ENCODE assay signal across 8 cellular contexts in the genomic region with DNA sequence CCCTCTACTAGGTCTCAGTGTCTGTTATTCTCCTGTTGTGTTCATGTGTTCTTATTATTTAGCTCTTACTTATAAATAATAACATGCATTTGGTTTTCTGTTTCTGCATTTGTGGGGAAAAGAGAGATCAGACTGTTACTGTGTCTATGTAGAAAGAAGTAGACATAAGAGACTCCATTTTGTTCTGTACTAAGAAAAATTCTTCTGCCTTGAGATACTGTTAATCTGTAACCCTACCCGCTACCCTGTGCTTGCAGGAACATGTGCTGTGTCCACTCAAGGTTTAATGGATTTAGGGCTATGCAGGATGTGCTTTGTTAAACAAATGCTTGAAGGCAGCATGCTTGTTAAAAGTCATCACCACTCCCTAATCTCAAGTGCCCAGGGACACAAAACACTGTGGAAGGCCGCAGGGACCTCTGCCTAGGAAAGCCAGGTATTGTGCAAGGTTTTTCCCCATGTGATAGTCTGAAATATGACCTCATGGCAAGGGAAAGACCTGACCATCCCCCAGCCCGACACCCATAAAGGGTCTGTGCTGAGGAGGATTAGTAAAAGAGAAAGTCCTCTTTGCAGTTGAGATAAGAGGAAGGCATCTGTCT. TPM values are rescaled to one million over a fixed set of nuclear protein-coding genes. Genes with fewer than 3 reads are reported as not detected.
DNase-seq lines count a peak whose midpoint lies in the region; TF ChIP-seq lines count a peak whose summit lies in the region.
"Not testable (repeated sequence)": the region's sequence is repeated elsewhere in the genome, so short reads cannot be mapped to it uniquely, and the experiment has no call there.

No MANE protein-coding gene starts in this region.

- not testable (repeated sequence) for H3K27me3 Mint-ChIP-seq in neural crest cell (ENCODE audit: low read depth); type B pancreatic cell

- peaks cover 39% of the 10 kb centered on the region for H3K4me1 Mint-ChIP-seq in neural crest cell
- H3K4me1 Mint-ChIP-seq in type B pancreatic cell (ENCODE audit: unreplicated experiment) = peaks cover 28% of the 10 kb centered on the region

- H3K4me3 Mint-ChIP-seq in neural crest cell (peak overlapping the region; percentile 11), type B pancreatic cell (peak overlapping the region; percentile 71)

- not testable (repeated sequence) for H3K4me3 ChIP-seq in epithelial cell of esophagus (ENCODE audit: low read length)

- DNase-seq in DMS53 (lab: John Stamatoyannopoulos, UW) (peak; percentile 21), NCI-H1092 treated with DMSO at 0.1 percent for 48 hours (lab: John Stamatoyannopoulos, UW) (peak; percentile 3), NCI-H526 (lab: John Stamatoyannopoulos, UW) (peak; percentile 0 to 15), epithelial cell of esophagus (ENCODE audit: low read depth) (peak; percentile 30), islet precursor cell (peak; percentile 86)
- DNase-seq in neural crest cell (ENCODE audit: low read depth, low spot score); type B pancreatic cell (ENCODE audit: extremely low spot score, unreplicated experiment): not testable (repeated sequence)

- not testable (repeated sequence) for TF ChIP-seq CTCF in VCaP (conservative IDR thresholded peaks at IDR 0.05); epithelial cell of esophagus (IDR thresholded peaks at IDR 0.05; ENCODE audit: insufficient read depth, low read depth, low read length, missing control alignments); neural crest cell (conservative IDR thresholded peaks at IDR 0.05); type B pancreatic cell (conservative IDR thresholded peaks at IDR 0.05)

- peak overlapping the region; percentile 74 for H3K27ac ChIP-seq in VCaP

- not testable (repeated sequence) for H3K27ac Mint-ChIP-seq in neural crest cell (ENCODE audit: unreplicated experiment)
- peak overlapping the region; percentile 70 for H3K27ac Mint-ChIP-seq in type B pancreatic cell

- H3K36me3 Mint-ChIP-seq in neural crest cell (ENCODE audit: low read depth) = peaks cover 52% of the 10 kb centered on the region
- peaks cover 48% of the 10 kb centered on the region for H3K36me3 Mint-ChIP-seq in type B pancreatic cell

- H3K9me3 Mint-ChIP-seq in neural crest cell = not testable (repeated sequence)
- H3K9me3 Mint-ChIP-seq in type B pancreatic cell = peaks cover 17% of the 10 kb centered on the region

RNA-seq across cellular contexts. Expression of a gene that starts 4.5 kb away (rescaled TPM):
- total RNA-seq in neural crest cell = 27.3 and 27.4 TPM in 2 replicates
- 13.3 and 23.7 TPM in 2 replicates for total RNA-seq in type B pancreatic cell (ENCODE audit: low replicate concordance)

RNA-seq across cellular contexts. Expression of a gene that starts 43.0 kb away (rescaled TPM):
- total RNA-seq in neural crest cell (25.1 and 26.3 TPM in 2 replicates), type B pancreatic cell (ENCODE audit: low replicate concordance) (10.8 and 16.2 TPM in 2 replicates)
